15 cellular contexts compared by ENCODE assay signal in genomic region chr12:13368971-13369370, GRCh38.
A peak's percentile ranks its signal among the peaks of the same experiment; 100 is the strongest.
DNase-seq lines count a peak whose midpoint lies in the region; ATAC-seq and TF ChIP-seq lines count a peak whose summit lies in the region.
"Had no signal": no experiment of that assay in that cellular context is flagged by ENCODE, and none has a peak within 500 bp of the region (broad histone marks: within the 10 kb centered on the region; RNA-seq: fewer than 3 reads in every experiment).

No MANE protein-coding gene starts in this region.

- no peaks in the 10 kb centered on the region for H3K4me1 ChIP-seq in esophagus muscularis mucosa
- H3K4me1 ChIP-seq in gastrocnemius medialis, result no peaks in the 10 kb centered on the region

- 96% methylated on average over 2 of the region's 2 CpGs for WGBS in esophagus muscularis mucosa

- peak; percentile 9 for DNase-seq in NCI-H2227 (lab: John Stamatoyannopoulos, UW; ENCODE audit: unreplicated experiment)
- no peak for DNase-seq in NCI-H2227 treated with DMSO at 0.1 percent for 48 hours (lab: John Stamatoyannopoulos, UW)
- peak; percentile 62 for DNase-seq in NCI-H524 treated with DMSO at 0.1 percent for 48 hours (lab: John Stamatoyannopoulos, UW)
- peak; percentile 19 for DNase-seq in esophagus muscularis mucosa (ENCODE audit: extremely low spot score)
- no peak for DNase-seq in gastrocnemius medialis
- no peak for DNase-seq in inferior parietal cortex (ENCODE audit: extremely low spot score)
- no peak for DNase-seq in NAMALWA (ENCODE audit: low spot score)
- DNase-seq: ACHN; Calu3; CD4-positive, CD25-positive, alpha-beta regulatory T cell; GM23248; HFFc6; KG1; NCI-H510A treated with DMSO at 0.1 percent for 48 hours had no signal

- TF ChIP-seq CTCF in esophagus muscularis mucosa (IDR thresholded peaks at IDR 0.05) (no peak), gastrocnemius medialis (IDR thresholded peaks at IDR 0.05 in 4 of 5, conservative IDR thresholded peaks at IDR 0.05 in 1 of 5) (no peak)

- in situ Hi-C loops in gastrocnemius medialis (cut with MboI; ENCODE audit: low sequenced_read_pairs in 4 of 4), result loop anchor here in 2 of 4 donors (10.0 kb wide), 1 partner anchor 166 kb away; no protein-coding TSS in a partner anchor

- H3K27me3 ChIP-seq in esophagus muscularis mucosa, result no peaks in the 10 kb centered on the region
- H3K27me3 ChIP-seq in gastrocnemius medialis, result peaks cover 0 to 4% (median 0%) of the 10 kb centered on the region in 3 donors

- no peaks in the 10 kb centered on the region for H3K9me3 ChIP-seq in esophagus muscularis mucosa
- H3K9me3 ChIP-seq in gastrocnemius medialis, result no peaks in the 10 kb centered on the region

- H3K36me3 ChIP-seq in esophagus muscularis mucosa (no peaks in the 10 kb centered on the region), gastrocnemius medialis (no peaks in the 10 kb centered on the region)

- ATAC-seq in HG03159 (IDR thresholded peaks at IDR 0.05; ENCODE audit: unreplicated experiment) (no peak), gastrocnemius medialis (no peak)

- intact Hi-C loops in esophagus muscularis mucosa (cut with DNase I), result no loop called here
- intact Hi-C loops in gastrocnemius medialis (cut with DNase I; ENCODE audit: low total_unique reads), result no loop called here

- no peak for TF ChIP-seq EP300 in esophagus muscularis mucosa (IDR thresholded peaks at IDR 0.05)

- H3K27ac ChIP-seq in esophagus muscularis mucosa (replicated peaks in 1 of 4) (no peak overlapping the region), gastrocnemius medialis (no peak overlapping the region)
- H3K27ac ChIP-seq: GM23248 had no signal

- H3K4me3 ChIP-seq in esophagus muscularis mucosa (no peak overlapping the region), gastrocnemius medialis (no peak overlapping the region)
- H3K4me3 ChIP-seq: GM23248 had no signal

- TF ChIP-seq POLR2A in esophagus muscularis mucosa (IDR thresholded peaks at IDR 0.05; ENCODE audit: low read depth), result no peak
- no peak for TF ChIP-seq POLR2A in gastrocnemius medialis (IDR thresholded peaks at IDR 0.05)

Comparison
In these comparisons a context has a peak if more than half of its experiments do, and no peak if none do; other contexts are left out.
1. DNase-seq: peak in NCI-H2227 (single experiment), NCI-H524 treated with DMSO at 0.1 percent for 48 hours (single experiment) and esophagus muscularis mucosa (single experiment); none in NCI-H2227 treated with DMSO at 0.1 percent for 48 hours (single experiment), gastrocnemius medialis (0 of 2), inferior parietal cortex (single experiment) and NAMALWA (single experiment).